ENCODE assay signal across 8 cellular contexts in the genomic region with DNA sequence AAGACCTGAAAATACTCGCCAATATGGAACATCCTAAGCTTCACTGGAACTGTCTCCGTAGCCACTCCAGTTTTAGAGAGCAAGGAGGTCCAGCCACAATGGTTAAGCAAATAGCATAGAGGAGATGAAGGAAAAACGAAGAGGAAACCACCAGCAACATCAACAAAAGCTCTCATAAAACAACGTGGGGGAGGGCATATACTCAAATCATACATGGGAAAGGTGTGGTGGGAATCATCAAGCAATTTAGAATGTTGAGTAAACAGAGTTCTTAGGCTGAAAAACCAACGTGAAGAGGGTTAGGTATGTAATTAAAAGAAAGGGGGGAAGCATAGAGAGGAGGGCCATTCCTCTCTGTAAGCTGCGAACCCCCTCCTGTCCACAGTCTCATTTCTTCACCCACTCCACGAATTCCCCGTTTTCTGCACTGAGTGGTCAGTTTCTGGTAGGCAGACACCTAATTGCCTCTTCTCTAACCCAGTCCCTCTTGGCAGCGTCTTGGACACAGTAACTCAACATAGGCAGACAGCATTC. TPM values are rescaled to one million over a fixed set of nuclear protein-coding genes. Genes with fewer than 3 reads are reported as not detected.
DNase-seq lines count a peak whose midpoint lies in the region; ATAC-seq and TF ChIP-seq lines count a peak whose summit lies in the region.

No MANE protein-coding gene starts in this region.

- H3K9me3 ChIP-seq in OCI-LY3 (ENCODE audit: insufficient read depth, low read length), result no peaks in the 10 kb centered on the region

- H3K9ac ChIP-seq in OCI-LY3 (ENCODE audit: low read length), result peak overlapping the region; percentile 74

- peak overlapping the region; percentile 90 for H3K4me3 ChIP-seq in OCI-LY3 (ENCODE audit: low read length)
- H3K4me3 ChIP-seq in fibroblast of pulmonary artery (replicated peaks; ENCODE audit: low read depth, low read length), result peak overlapping the region; percentile 98

- ATAC-seq in sciatic nerve (peak; percentile 7), GM19351 (IDR thresholded peaks at IDR 0.05; ENCODE audit: unreplicated experiment) (no peak), HG03045 (IDR thresholded peaks at IDR 0.05; ENCODE audit: unreplicated experiment) (no peak)

- H2AFZ ChIP-seq in OCI-LY3 (ENCODE audit: low read depth, low read length), result no peak overlapping the region

- H3K36me3 ChIP-seq in OCI-LY3 (replicated peaks; ENCODE audit: low read depth, low read length), result no peaks in the 10 kb centered on the region

- intact Hi-C loops in sciatic nerve (cut with DNase I), result no loop called here

- H3K4me1 ChIP-seq in OCI-LY3 (ENCODE audit: low read length), result peaks cover 20% of the 10 kb centered on the region

- H4K20me1 ChIP-seq in OCI-LY3 (ENCODE audit: insufficient read depth, low read length), result peaks cover 16% of the 10 kb centered on the region; the same call in 1 of the 2 replicates

- no peaks in the 10 kb centered on the region for H3K27me3 ChIP-seq in OCI-LY3 (ENCODE audit: low read depth, low read length)

- DNase-seq in GM04504 (ENCODE audit: low read depth), result peak; percentile 32
- no peak for DNase-seq in fibroblast of pulmonary artery (ENCODE audit: low read depth)
- DNase-seq in sciatic nerve (ENCODE audit: low spot score), result no peak
- DNase-seq in T1000 (lab: John Stamatoyannopoulos, UW), result no peak
- no peak for DNase-seq in amygdala (lab: John Stamatoyannopoulos, UW)

- peaks cover 41% of the 10 kb centered on the region for H3K79me2 ChIP-seq in OCI-LY3 (ENCODE audit: low read length)

- TF ChIP-seq CTCF in OCI-LY3 (IDR thresholded peaks at IDR 0.05; ENCODE audit: low read depth, low read length), result no peak
- TF ChIP-seq CTCF in fibroblast of pulmonary artery (IDR thresholded peaks at IDR 0.05; ENCODE audit: low read length, missing control alignments), result no peak

- peak overlapping the region; percentile 64; the same call in 1 of the 2 replicates for H3K27ac ChIP-seq in OCI-LY3 (ENCODE audit: low read length)

- peak overlapping the region; percentile 95 for H3K4me2 ChIP-seq in OCI-LY3 (ENCODE audit: low read length)

RNA-seq across cellular contexts. Expression of a gene that starts 1.0 kb away (rescaled TPM):
- 283 TPM for total RNA-seq in sciatic nerve

RNA-seq across cellular contexts. Expression of a gene that starts 1.4 kb away (rescaled TPM):
- total RNA-seq in sciatic nerve, result 7.7 TPM

RNA-seq across cellular contexts. Expression of a gene that starts 34.0 kb away (rescaled TPM):
- total RNA-seq in sciatic nerve, result not detected
